In the genomic region with DNA sequence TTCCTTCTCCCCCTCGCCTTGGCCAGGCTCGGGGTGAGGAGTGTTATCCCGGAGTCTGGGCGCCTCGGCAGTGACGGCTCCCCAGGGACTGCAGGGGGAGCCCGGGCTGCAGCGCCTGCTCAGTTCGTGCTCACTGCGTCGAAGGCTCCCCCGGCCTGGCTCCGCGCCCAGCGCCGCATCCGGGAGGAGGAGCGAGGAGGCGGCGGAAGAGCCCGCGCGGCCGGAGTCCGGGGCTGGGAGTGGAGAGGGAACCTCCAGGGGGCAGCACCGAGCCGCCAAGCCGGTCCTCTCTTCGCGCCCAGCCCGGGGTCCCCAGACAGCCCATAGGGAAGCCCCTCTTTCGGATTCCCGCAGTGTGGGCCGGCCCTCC, we compare ENCODE assay signal across 8 cellular contexts. TPM values are rescaled to one million over a fixed set of nuclear protein-coding genes. Genes with fewer than 3 reads are reported as not detected.
DNase-seq lines count a peak whose midpoint lies in the region; ATAC-seq, FAIRE-seq and TF ChIP-seq lines count a peak whose summit lies in the region.

No MANE protein-coding gene starts in this region.

- DNase-seq in NCI-H2107 (lab: John Stamatoyannopoulos, UW) (peak; percentile 89), UCSD-AML1 (lab: John Stamatoyannopoulos, UW; ENCODE audit: unreplicated experiment) (peak; percentile 98), brain microvascular endothelial cell (peak; percentile 88)

- no peaks in the 10 kb centered on the region for H3K27me3 ChIP-seq in brain microvascular endothelial cell (replicated peaks)
- peaks cover 0 to 7% (median 3%) of the 10 kb centered on the region in 3 donors for H3K27me3 ChIP-seq in skeletal muscle tissue (ENCODE audit: control insufficient read depth in 3 of 3, insufficient read depth in 3 of 3, low read length in 3 of 3)

- peak overlapping the region; percentile 92 to 99 (median 92) for H3K9ac ChIP-seq in skeletal muscle tissue (ENCODE audit: low read depth in 1 of 3, low read length in 3 of 3)

- H3K9me3 ChIP-seq in iPS-18c (ENCODE audit: control insufficient read depth, insufficient read depth, low read length) (peaks cover 2% of the 10 kb centered on the region), skeletal muscle tissue (ENCODE audit: control insufficient read depth in 3 of 3, low read length in 3 of 3) (no peaks in the 10 kb centered on the region)

- H3K4me1 ChIP-seq in skeletal muscle tissue (ENCODE audit: control insufficient read depth in 3 of 3, insufficient read depth in 3 of 3, low read length in 3 of 3): peaks cover 37 to 50% (median 45%) of the 10 kb centered on the region in 3 donors

- H3K4me3 ChIP-seq in brain microvascular endothelial cell (ENCODE audit: low read depth, low read length) (peak overlapping the region; percentile 95), iPS-18c (ENCODE audit: insufficient read depth, low read depth, low read length) (peak overlapping the region; percentile 89), skeletal muscle tissue (ENCODE audit: low read length in 3 of 3) (peak overlapping the region; percentile 87 to 93 (median 90))

- in situ Hi-C loops in brain microvascular endothelial cell (cut with HindIII; ENCODE audit: low pct_ligation_motif_present, low sequenced_read_pairs): no loop called here

- H3K27ac ChIP-seq in brain microvascular endothelial cell: peak overlapping the region; percentile 91
- H3K27ac ChIP-seq in skeletal muscle tissue (ENCODE audit: low read depth, low read length): peak overlapping the region; percentile 98

- ATAC-seq in GM18519 (IDR thresholded peaks at IDR 0.05; ENCODE audit: low FRiP score, unreplicated experiment) (peak; percentile 45), HG03045 (IDR thresholded peaks at IDR 0.05; ENCODE audit: unreplicated experiment) (peak; percentile 43)

- peak; percentile 72 for TF ChIP-seq CTCF in brain microvascular endothelial cell (IDR thresholded peaks at IDR 0.05; ENCODE audit: low read depth, low read length, missing control alignments)

- H3K36me3 ChIP-seq in brain microvascular endothelial cell (replicated peaks) (peaks cover 19% of the 10 kb centered on the region), skeletal muscle tissue (ENCODE audit: control insufficient read depth in 3 of 3, insufficient read depth in 3 of 3, low read length in 3 of 3) (peaks cover 7 to 11% (median 11%) of the 10 kb centered on the region in 3 donors)

- FAIRE-seq in A204.1 (lab: Jason Lieb, UNC): peak; percentile 21

RNA-seq across cellular contexts. Expression of gene EGR1, which starts 1.3 kb away (rescaled TPM):
- total RNA-seq in skeletal muscle tissue: 21.4 TPM

RNA-seq across cellular contexts. Expression of gene REEP2, which starts 25.1 kb away (rescaled TPM):
- 7.3 TPM for total RNA-seq in skeletal muscle tissue

Comparison
In these comparisons a context has a peak if more than half of its experiments do, and no peak if none do; other contexts are left out.
1. Peak in every context shown above with its lines: DNase-seq, ATAC-seq, H3K4me3 ChIP-seq and H3K27ac ChIP-seq.